9 cellular contexts compared by ENCODE assay signal in the genomic region with DNA sequence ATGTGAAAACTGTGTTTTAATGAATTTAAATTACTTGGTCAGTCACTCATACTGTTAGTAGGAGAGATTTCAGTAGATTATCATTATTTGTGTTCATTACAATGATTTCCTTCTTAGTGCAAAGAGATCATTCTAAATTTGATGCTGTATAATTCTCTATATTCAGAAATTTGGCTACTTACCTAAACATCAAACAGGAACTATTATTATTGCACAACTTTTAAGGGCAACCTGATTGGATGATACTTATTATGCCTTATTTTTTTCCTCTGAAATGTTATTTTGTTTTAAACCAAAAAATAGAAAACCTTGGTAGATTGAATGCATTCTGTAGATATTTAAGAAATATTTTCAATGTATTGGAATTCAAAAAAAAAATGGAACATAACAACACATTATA.
"Had no signal": no experiment of that assay in that cellular context is flagged by ENCODE, and none has a peak within 500 bp of the region (broad histone marks: within the 10 kb centered on the region; RNA-seq: fewer than 3 reads in every experiment).

No MANE protein-coding gene starts in this region.

- DNase-seq: H7, HFFc6, Karpas-422, KBM-7 had no signal

- H3K4me2 ChIP-seq: GM23338, KMS-11 had no signal

- H3K27ac ChIP-seq: KMS-11 had no signal

- ATAC-seq: GM23338, HCT116 had no signal

- H3K36me3 ChIP-seq: HAP-1 had no signal

- H3K4me1 ChIP-seq: HAP-1 had no signal

- H3K9me3 ChIP-seq: HAP-1 had no signal

- FAIRE-seq: HTR-8/SVneo had no signal

- H3K4me3 ChIP-seq: GM23338, HAP-1 had no signal

- H2AFZ ChIP-seq: GM23338 had no signal

- H3K9ac ChIP-seq: KMS-11 had no signal
